ENCODE assay signal across 22 cellular contexts in the genomic region with DNA sequence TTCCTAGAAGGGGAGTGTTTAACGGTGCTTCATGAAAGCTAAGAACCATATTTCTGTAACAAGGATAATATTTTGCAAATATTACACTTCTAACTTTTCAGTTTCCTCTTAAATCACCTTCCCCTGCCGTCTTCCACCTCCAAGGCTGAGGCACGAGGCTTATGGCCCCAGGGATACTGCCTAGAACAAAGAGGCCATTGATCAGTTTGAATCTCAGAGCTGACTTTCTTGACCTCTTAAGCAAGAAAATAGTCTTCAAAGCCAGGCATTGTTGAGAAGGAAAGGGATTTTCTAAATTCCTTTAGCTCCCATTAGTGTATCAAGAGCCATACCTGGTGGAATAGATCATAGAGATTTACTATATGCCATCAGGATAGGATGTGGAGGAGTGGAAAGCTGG.
"Had no signal": no experiment of that assay in that cellular context is flagged by ENCODE, and none has a peak within 500 bp of the region (broad histone marks: within the 10 kb centered on the region; RNA-seq: fewer than 3 reads in every experiment).

No MANE protein-coding gene starts in this region.

- H3K27me3 ChIP-seq: left lung, spleen, upper lobe of right lung had no signal

- ATAC-seq: activated naive CD4-positive, alpha-beta T cell treated with anti-CD3 and anti-CD28 coated beads, Interleukin-2, amount 50 U/mL, for 72 hours; activated T-helper 17 cell treated with anti-CD3 and anti-CD28 coated beads, Interleukin-2, amount 50 U/mL, for 72 hours; foreskin keratinocyte; left lung; upper lobe of right lung; WTC11 had no signal

- H3K9me3 ChIP-seq: left lung, spleen, thoracic aorta, upper lobe of right lung had no signal

- H3K4me1 ChIP-seq: foreskin keratinocyte, left lung, spleen, upper lobe of right lung had no signal

- H3K4me1 Mint-ChIP-seq: activated T-helper 17 cell treated with anti-CD3 and anti-CD28 coated beads, Interleukin-2, amount 50 U/mL, for 72 hours had no signal

- H3K9me3 Mint-ChIP-seq: activated naive CD4-positive, alpha-beta T cell treated with anti-CD3 and anti-CD28 coated beads, Interleukin-2, amount 50 U/mL, for 72 hours; activated T-cell treated with anti-CD3 and anti-CD28 coated beads, Interleukin-2, amount 50 U/mL, for 24 hours had no signal

- H3K27ac Mint-ChIP-seq: activated naive CD4-positive, alpha-beta T cell treated with anti-CD3 and anti-CD28 coated beads, Interleukin-2, amount 50 U/mL, for 72 hours; activated T-cell treated with anti-CD3 and anti-CD28 coated beads, Interleukin-2, amount 50 U/mL, for 24 hours; activated T-helper 17 cell treated with anti-CD3 and anti-CD28 coated beads, Interleukin-2, amount 50 U/mL, for 72 hours; nephron progenitor cell; WTC11 had no signal

- DNase-seq: activated CD4-positive, alpha-beta T cell treated with anti-CD3 and anti-CD28 coated beads, Interleukin-2, amount 50 U/mL, for 4 hours; activated CD8-positive, alpha-beta memory T cell treated with anti-CD3 and anti-CD28 coated beads for 24 hours; activated CD8-positive, alpha-beta memory T cell treated with anti-CD3 and anti-CD28 coated beads, Interleukin-2, amount 50 U/mL, for 4 hours; activated T-cell treated with anti-CD3 and anti-CD28 coated beads, Interleukin-2, amount 50 U/mL, for 24 hours; aorta; central memory CD4-positive, alpha-beta T cell; dermis blood vessel endothelial cell; effector CD8-positive, alpha-beta T cell; left lung; nephron progenitor cell; retina; spleen; stimulated activated CD4-positive, alpha-beta T cell treated with anti-CD3 and anti-CD28 coated beads, Interleukin-4, amount 100 ng/mL, for 24 hours; stimulated activated naive CD4-positive, alpha-beta T cell treated with Interleukin-2 at 50 U/mL for 16 hours; T-helper 9 cell; upper lobe of right lung had no signal

- H3K4me3 Mint-ChIP-seq: activated T-cell treated with anti-CD3 and anti-CD28 coated beads, Interleukin-2, amount 50 U/mL, for 24 hours; activated T-helper 17 cell treated with anti-CD3 and anti-CD28 coated beads, Interleukin-2, amount 50 U/mL, for 72 hours; nephron progenitor cell; WTC11 had no signal

- H3K36me3 Mint-ChIP-seq: activated naive CD4-positive, alpha-beta T cell treated with anti-CD3 and anti-CD28 coated beads, Interleukin-2, amount 50 U/mL, for 72 hours; brain; WTC11 had no signal

- H3K27ac ChIP-seq: foreskin keratinocyte, left lung, spleen, thoracic aorta, upper lobe of right lung had no signal

- H3K27me3 Mint-ChIP-seq: activated T-cell treated with anti-CD3 and anti-CD28 coated beads, Interleukin-2, amount 50 U/mL, for 24 hours; activated T-helper 17 cell treated with anti-CD3 and anti-CD28 coated beads, Interleukin-2, amount 50 U/mL, for 72 hours had no signal
